8 cellular contexts compared by ENCODE assay signal in genomic region chr7:128531105-128531954, GRCh38. TPM values are rescaled to one million over a fixed set of nuclear protein-coding genes. Genes with fewer than 3 reads are reported as not detected.
A peak's percentile ranks its signal among the peaks of the same experiment; 100 is the strongest.
DNase-seq lines count a peak whose midpoint lies in the region; ATAC-seq, FAIRE-seq and TF ChIP-seq lines count a peak whose summit lies in the region.
"Not testable (repeated sequence)": the region's sequence is repeated elsewhere in the genome, so short reads cannot be mapped to it uniquely, and the experiment has no call there.

No MANE protein-coding gene starts in this region.

- H3K27me3 Mint-ChIP-seq in astrocyte (ENCODE audit: low read depth, unreplicated experiment), result not testable (repeated sequence)

- ATAC-seq in GM18505 (IDR thresholded peaks at IDR 0.05; ENCODE audit: unreplicated experiment) (peak; percentile 75), HG02973 (IDR thresholded peaks at IDR 0.05; ENCODE audit: unreplicated experiment) (peak; percentile 57)

- H3K9ac ChIP-seq in astrocyte (ENCODE audit: low read length), result peak overlapping the region; percentile 95

- H4K20me1 ChIP-seq in astrocyte (ENCODE audit: insufficient read depth, low read length), result not testable (repeated sequence)
- H4K20me1 ChIP-seq in hepatocyte (ENCODE audit: insufficient read depth, poor library complexity, severe bottlenecking), result peaks cover 28% of the 10 kb centered on the region

- WGBS in hepatocyte (ENCODE audit: low lambda C conversion rate, missing lambda C conversion rate), result 0% methylated on average over 2 of the region's 92 CpGs

- intact Hi-C loops in uterus (cut with DNase I; ENCODE audit: low total_unique reads), result not testable (repeated sequence)

- not testable (repeated sequence) for H3K27ac Mint-ChIP-seq in astrocyte (ENCODE audit: unreplicated experiment)

- H3K27me3 ChIP-seq in astrocyte (ENCODE audit: insufficient read depth, low read length); hepatocyte; uterus: not testable (repeated sequence)

- H3K27ac ChIP-seq in astrocyte (ENCODE audit: low read depth, low read length), result peak overlapping the region; percentile 85
- H3K27ac ChIP-seq in hepatocyte, result peak overlapping the region; percentile 98
- H3K27ac ChIP-seq in uterus, result peak overlapping the region; percentile 99 to 100

- H3K9me3 ChIP-seq in astrocyte (ENCODE audit: insufficient read depth, low read depth, low read length); hepatocyte (ENCODE audit: low read depth); uterus: not testable (repeated sequence)

- peak; percentile 83 to 89 for DNase-seq in NCI-H1930 (lab: John Stamatoyannopoulos, UW)
- peak; percentile 63 for DNase-seq in T-helper 9 cell
- peak; percentile 45 for DNase-seq in astrocyte (ENCODE audit: low read depth)
- peak; percentile 93 for DNase-seq in hepatocyte (ENCODE audit: low spot score)
- peak; percentile 38 for DNase-seq in renal cortical epithelial cell (ENCODE audit: low read depth)
- DNase-seq in uterus, result peak; percentile 89 to 90

- not testable (repeated sequence) for FAIRE-seq in astrocyte (lab: Jason Lieb, UNC)

- H3K4me2 ChIP-seq in astrocyte (ENCODE audit: low read length) (peak overlapping the region; percentile 91), hepatocyte (peak overlapping the region; percentile 90)

- not testable (repeated sequence) for H3K36me3 ChIP-seq in astrocyte (ENCODE audit: insufficient read depth, low read length); hepatocyte (replicated peaks; ENCODE audit: insufficient read depth, low read depth); uterus

- peak overlapping the region; percentile 81 for H3K4me3 ChIP-seq in astrocyte (ENCODE audit: insufficient read depth, low read depth, low read length)
- H3K4me3 ChIP-seq in hepatocyte, result peak overlapping the region; percentile 70
- peak overlapping the region; percentile 62 to 86 for H3K4me3 ChIP-seq in uterus

- peaks cover 10% of the 10 kb centered on the region for H3K4me1 Mint-ChIP-seq in astrocyte (ENCODE audit: low read depth, unreplicated experiment)

- H3K36me3 Mint-ChIP-seq in astrocyte (ENCODE audit: low read depth, unreplicated experiment), result not testable (repeated sequence)

- H3K4me3 Mint-ChIP-seq in astrocyte (ENCODE audit: unreplicated experiment), result not testable (repeated sequence)

- H3K9me3 Mint-ChIP-seq in astrocyte (ENCODE audit: unreplicated experiment), result not testable (repeated sequence)

- H2AFZ ChIP-seq in astrocyte (ENCODE audit: low read depth, low read length), result not testable (repeated sequence)
- peak overlapping the region; percentile 81 for H2AFZ ChIP-seq in hepatocyte

- H3K9me2 ChIP-seq in hepatocyte (replicated peaks; ENCODE audit: insufficient read depth), result not testable (repeated sequence)

- peaks cover 54% of the 10 kb centered on the region for H3K79me2 ChIP-seq in astrocyte (ENCODE audit: insufficient read depth, low read length)
- H3K79me2 ChIP-seq in hepatocyte, result peaks cover 44% of the 10 kb centered on the region

- not testable (repeated sequence) for H3K4me1 ChIP-seq in astrocyte (ENCODE audit: insufficient read depth, low read length); hepatocyte (ENCODE audit: insufficient read depth); uterus

- not testable (repeated sequence) for TF ChIP-seq CTCF in astrocyte (IDR thresholded peaks at IDR 0.05; ENCODE audit: insufficient read depth, low read depth, low read length); hepatocyte (IDR thresholded peaks at IDR 0.05; ENCODE audit: poor library complexity); uterus (IDR thresholded peaks at IDR 0.05)

- TF ChIP-seq POLR2A in GM18505 (IDR thresholded peaks at IDR 0.05; ENCODE audit: borderline replicate concordance, extremely low read depth, insufficient read depth, insufficient read length), result peak; percentile 6
- peak in 1 of 2 donors; percentile 50 for TF ChIP-seq POLR2A in uterus (IDR thresholded peaks at IDR 0.05)

RNA-seq across cellular contexts. Expression of gene METTL2B, which starts 54.8 kb away (rescaled TPM):
- total RNA-seq in astrocyte (30.8 and 34.5 TPM in 2 replicates), hepatocyte (22.9 and 29.0 TPM in 2 replicates), renal cortical epithelial cell (34.8 and 63.4 TPM in 2 replicates), uterus (10 to 100 TPM; 15.0 to 45.7 (median 26.5) TPM)
- 9.1 and 11.4 TPM in 2 replicates for polyA plus RNA-seq in hepatocyte

Comparison
In these comparisons a context has a peak if more than half of its experiments do, and no peak if none do; other contexts are left out.
1. Peak in every context shown above with its lines: DNase-seq, ATAC-seq, H3K4me3 ChIP-seq and H3K27ac ChIP-seq.
2. DNase-seq: peak in every context shown above with its lines; median percentile 93 in hepatocyte; 90 in uterus; 86 in NCI-H1930; 63 in T-helper 9 cell; 45 in astrocyte; 38 in renal cortical epithelial cell.